In genomic region chr17:32875904-32876413, GRCh38 we compare ENCODE assay signal across 8 cellular contexts. TPM values are rescaled to one million over a fixed set of nuclear protein-coding genes. Genes with fewer than 3 reads are reported as not detected.
A peak's percentile ranks its signal among the peaks of the same experiment; 100 is the strongest.
DNase-seq lines count a peak whose midpoint lies in the region.

No MANE protein-coding gene starts in this region.

- H3K4me3 ChIP-seq in iPS-18c (ENCODE audit: insufficient read depth, low read depth, low read length), result peak overlapping the region; percentile 80

- no peaks in the 10 kb centered on the region for H3K36me3 Mint-ChIP-seq in activated CD4-positive, alpha-beta T cell treated with anti-CD3 and anti-CD28 coated beads, Interleukin-2, amount 10 ng/mL, durations not matched to agents 7 days and 5 days (ENCODE audit: low read depth)
- peaks cover 2% of the 10 kb centered on the region for H3K36me3 Mint-ChIP-seq in activated naive CD8-positive, alpha-beta T cell

- H3K27ac ChIP-seq in substantia nigra (ENCODE audit: low read depth, low read length, poor library complexity, severe bottlenecking), result peak overlapping the region; percentile 85

- peak overlapping the region; percentile 74 for H3K27ac Mint-ChIP-seq in activated CD4-positive, alpha-beta T cell treated with anti-CD3 and anti-CD28 coated beads, Interleukin-2, amount 10 ng/mL, durations not matched to agents 7 days and 5 days
- H3K27ac Mint-ChIP-seq in activated naive CD8-positive, alpha-beta T cell, result peak overlapping the region; percentile 86

- peaks cover 13% of the 10 kb centered on the region for H3K4me1 Mint-ChIP-seq in activated CD4-positive, alpha-beta T cell treated with anti-CD3 and anti-CD28 coated beads, Interleukin-2, amount 10 ng/mL, durations not matched to agents 7 days and 5 days
- H3K4me1 Mint-ChIP-seq in activated naive CD8-positive, alpha-beta T cell (ENCODE audit: low read depth), result peaks cover 13% of the 10 kb centered on the region

- POLR2A ChIA-PET in activated CD4-positive, alpha-beta T cell treated with anti-CD3 and anti-CD28 coated beads, Interleukin-2, amount 10 ng/mL, durations not matched to agents 7 days and 5 days (lab: Charles Lee), result no interaction called here

- H3K27me3 Mint-ChIP-seq in activated CD4-positive, alpha-beta T cell treated with anti-CD3 and anti-CD28 coated beads, Interleukin-2, amount 10 ng/mL, durations not matched to agents 7 days and 5 days, result peaks cover 30% of the 10 kb centered on the region
- H3K27me3 Mint-ChIP-seq in activated naive CD8-positive, alpha-beta T cell, result no peaks in the 10 kb centered on the region

- H3K4me3 Mint-ChIP-seq in activated CD4-positive, alpha-beta T cell treated with anti-CD3 and anti-CD28 coated beads, Interleukin-2, amount 10 ng/mL, durations not matched to agents 7 days and 5 days, result peak overlapping the region; percentile 81
- peak overlapping the region; percentile 95 for H3K4me3 Mint-ChIP-seq in activated naive CD8-positive, alpha-beta T cell

- H3K9me3 ChIP-seq in iPS-18c (ENCODE audit: control insufficient read depth, insufficient read depth, low read length), result no peaks in the 10 kb centered on the region

- no peaks in the 10 kb centered on the region for H3K9me3 Mint-ChIP-seq in activated CD4-positive, alpha-beta T cell treated with anti-CD3 and anti-CD28 coated beads, Interleukin-2, amount 10 ng/mL, durations not matched to agents 7 days and 5 days
- H3K9me3 Mint-ChIP-seq in activated naive CD8-positive, alpha-beta T cell (ENCODE audit: low read depth), result no peaks in the 10 kb centered on the region

- no peak for DNase-seq in activated CD4-positive, alpha-beta T cell treated with anti-CD3 and anti-CD28 coated beads, Interleukin-2, amount 10 ng/mL, durations not matched to agents 7 days and 5 days
- DNase-seq in activated CD4-positive, alpha-beta T cell treated with anti-CD3 and anti-CD28 coated beads for 48 hours, result no peak
- DNase-seq in substantia nigra (lab: John Stamatoyannopoulos, UW), result no peak
- DNase-seq in NAMALWA (ENCODE audit: low spot score), result no peak
- no peak for DNase-seq in stimulated activated naive CD4-positive, alpha-beta T cell (lab: John Stamatoyannopoulos, UW)
- no peak for DNase-seq in NCI-H226

- CTCF ChIA-PET in activated CD4-positive, alpha-beta T cell treated with anti-CD3 and anti-CD28 coated beads, Interleukin-2, amount 10 ng/mL, durations not matched to agents 7 days and 5 days (lab: Charles Lee), result interaction anchor here (1.1 to 4.0 kb wide), 18 partner anchors 13 to 353 kb away, joined by 3 to 56 read pairs (median 11); no protein-coding TSS in a partner anchor

RNA-seq across cellular contexts. Expression of gene MYO1D, which starts 1.0 kb away (rescaled TPM):
- total RNA-seq in activated CD4-positive, alpha-beta T cell treated with anti-CD3 and anti-CD28 coated beads, Interleukin-2, amount 10 ng/mL, durations not matched to agents 7 days and 5 days, result 1 to 10 TPM; 2.0 to 2.2 TPM

RNA-seq across cellular contexts. Expression of gene TMEM98, which starts 52.0 kb away (rescaled TPM):
- under 1 TPM; 0.17 to 0.58 TPM for total RNA-seq in activated CD4-positive, alpha-beta T cell treated with anti-CD3 and anti-CD28 coated beads, Interleukin-2, amount 10 ng/mL, durations not matched to agents 7 days and 5 days
